In genomic region chr17:30021708-30022317, GRCh38 we compare ENCODE assay signal across 9 cellular contexts.
DNase-seq lines count a peak whose midpoint lies in the region; ATAC-seq, FAIRE-seq and TF ChIP-seq lines count a peak whose summit lies in the region.
"Had no signal": no experiment of that assay in that cellular context is flagged by ENCODE, and none has a peak within 500 bp of the region (broad histone marks: within the 10 kb centered on the region; RNA-seq: fewer than 3 reads in every experiment).

No MANE protein-coding gene starts in this region.

- POLR2A ChIA-PET in PC-3 (lab: Charles Lee; ENCODE audit: unreplicated experiment), result no interaction called here

- CTCF ChIA-PET in PC-3 (lab: Charles Lee), result interaction anchor here (0.6 kb wide), 2 partner anchors 64 to 201 kb away, joined by 4 to 11 read pairs; no protein-coding TSS in a partner anchor

- WGBS in body of pancreas, 2 donors, result 17 to 25% methylated on average over 4 of the region's 4 CpGs
- WGBS in stomach, 5 donors, result 22 to 30% (median 25%) methylated on average over 4 of the region's 4 CpGs

- intact Hi-C loops in PC-3 (cut with micrococcal nuclease) (loop anchor here (1.0 to 5.0 kb wide), 3 partner anchors 71 to 215 kb away; no protein-coding TSS in a partner anchor), body of pancreas (cut with DNase I) (loop anchor here (10.0 kb wide), 1 partner anchor 217 kb away; no protein-coding TSS in a partner anchor), kidney (cut with DNase I) (no loop called here), stomach (cut with DNase I; ENCODE audit: low total_unique reads) (no loop called here)

- H3K9me2 ChIP-seq in PC-3 (replicated peaks; ENCODE audit: low read length), result no peaks in the 10 kb centered on the region

- BruUV-seq in PC-3 (replicated peaks; lab: Mats Ljungman, UMichigan), result no TSS peak

- no peak for ATAC-seq in PC-3
- no peak for ATAC-seq in body of pancreas
- no peak for ATAC-seq in GM18498 (IDR thresholded peaks at IDR 0.05; ENCODE audit: unreplicated experiment)

- no peaks in the 10 kb centered on the region for H3K27me3 ChIP-seq in PC-3 (ENCODE audit: low read length)
- H3K27me3 ChIP-seq in body of pancreas, result no peaks in the 10 kb centered on the region
- H3K27me3 ChIP-seq in stomach, result no peaks in the 10 kb centered on the region
- H3K27me3 ChIP-seq: BLaER1 treated with 17β-estradiol and CSF1 and Interleukin-3, amounts not matched to agents 10 nM and 100 nM had no signal

- DNase-seq in NCI-H1092 treated with DMSO at 0.1 percent for 48 hours (lab: John Stamatoyannopoulos, UW) (peak; percentile 61), NCI-H1092 (lab: John Stamatoyannopoulos, UW) (no peak), HuH-7.5 (ENCODE audit: low spot score) (peak; percentile 23), PC-3 (peak; percentile 54), body of pancreas (peak; percentile 20 to 60 (median 42)), kidney (no peak), stomach (peak; percentile 31)

- H3K9ac ChIP-seq in PC-3 (ENCODE audit: low read length) (no peak overlapping the region), kidney (ENCODE audit: low read length in 2 of 2) (no peak overlapping the region)
- H3K9ac ChIP-seq: BLaER1 treated with 17β-estradiol and CSF1 and Interleukin-3, amounts not matched to agents 10 nM and 100 nM had no signal

- H3K4me1 ChIP-seq in PC-3 (ENCODE audit: insufficient read depth, low read length), result no peaks in the 10 kb centered on the region
- H3K4me1 ChIP-seq in body of pancreas, result no peaks in the 10 kb centered on the region
- no peaks in the 10 kb centered on the region for H3K4me1 ChIP-seq in kidney (ENCODE audit: control insufficient read depth in 1 of 2, insufficient read depth in 1 of 2, low read depth in 1 of 2, low read length in 2 of 2)
- H3K4me1 ChIP-seq in stomach, result peaks cover 0 to 4% (median 0%) of the 10 kb centered on the region in 4 donors
- H3K4me1 ChIP-seq: BLaER1 treated with 17β-estradiol and CSF1 and Interleukin-3, amounts not matched to agents 10 nM and 100 nM had no signal

- H4K20me1 ChIP-seq in PC-3 (ENCODE audit: low read length), result no peaks in the 10 kb centered on the region
- H4K20me1 ChIP-seq: BLaER1 treated with 17β-estradiol and CSF1 and Interleukin-3, amounts not matched to agents 10 nM and 100 nM had no signal

- H2AFZ ChIP-seq in PC-3 (ENCODE audit: low read length), result no peak overlapping the region

- peak; percentile 76 for TF ChIP-seq CTCF in PC-3 (conservative IDR thresholded peaks at IDR 0.05; ENCODE audit: low read depth, low read length)
- peak; percentile 49 to 80 (median 66) for TF ChIP-seq CTCF in body of pancreas (IDR thresholded peaks at IDR 0.05)
- peak; percentile 63 for TF ChIP-seq CTCF in kidney (IDR thresholded peaks at IDR 0.05; ENCODE audit: borderline replicate concordance, extremely low read depth, insufficient read depth)
- peak in 5 of 7 experiments; percentile 21 to 68 (median 66) for TF ChIP-seq CTCF in stomach (IDR thresholded peaks at IDR 0.05)

- no peak for FAIRE-seq in kidney (lab: Jason Lieb, UNC)

- H3K4me3 ChIP-seq in PC-3 (ENCODE audit: low read length) (no peak overlapping the region), body of pancreas (no peak overlapping the region), kidney (ENCODE audit: low read length in 2 of 2) (no peak overlapping the region), stomach (no peak overlapping the region)
- H3K4me3 ChIP-seq: BLaER1 treated with 17β-estradiol and CSF1 and Interleukin-3, amounts not matched to agents 10 nM and 100 nM had no signal

- peak overlapping the region; percentile 48; the same call in 1 of the 2 replicates for H3K4me2 ChIP-seq in PC-3 (ENCODE audit: low read length)
- H3K4me2 ChIP-seq: BLaER1 treated with 17β-estradiol and CSF1 and Interleukin-3, amounts not matched to agents 10 nM and 100 nM had no signal

- no peaks in the 10 kb centered on the region for H3K36me3 ChIP-seq in PC-3 (ENCODE audit: low read depth, low read length)
- H3K36me3 ChIP-seq in body of pancreas (replicated peaks in 1 of 2; ENCODE audit: insufficient read depth in 1 of 2, low read depth in 2 of 2), result no peaks in the 10 kb centered on the region
- no peaks in the 10 kb centered on the region for H3K36me3 ChIP-seq in kidney (ENCODE audit: control insufficient read depth in 1 of 2, insufficient read depth in 2 of 2, low read length in 2 of 2)
- H3K36me3 ChIP-seq in stomach, result no peaks in the 10 kb centered on the region
- H3K36me3 ChIP-seq: BLaER1 treated with 17β-estradiol and CSF1 and Interleukin-3, amounts not matched to agents 10 nM and 100 nM had no signal

- H3K79me2 ChIP-seq in PC-3 (ENCODE audit: low read length), result no peaks in the 10 kb centered on the region

- H3K9me3 ChIP-seq in PC-3 (ENCODE audit: low read length) (no peaks in the 10 kb centered on the region), body of pancreas (no peaks in the 10 kb centered on the region), kidney (ENCODE audit: control insufficient read depth in 1 of 2, low read length in 2 of 2) (no peaks in the 10 kb centered on the region), stomach (no peaks in the 10 kb centered on the region)
- H3K9me3 ChIP-seq: BLaER1 treated with 17β-estradiol and CSF1 and Interleukin-3, amounts not matched to agents 10 nM and 100 nM had no signal

- H3K27ac ChIP-seq in PC-3 (ENCODE audit: low read length) (no peak overlapping the region), body of pancreas (no peak overlapping the region), kidney (ENCODE audit: low read depth in 2 of 2, low read length in 2 of 2) (no peak overlapping the region), stomach (no peak overlapping the region)
- H3K27ac ChIP-seq: BLaER1 treated with 17β-estradiol and CSF1 and Interleukin-3, amounts not matched to agents 10 nM and 100 nM had no signal

- TF ChIP-seq POLR2A in body of pancreas (IDR thresholded peaks at IDR 0.05) (no peak), stomach (IDR thresholded peaks at IDR 0.05) (no peak)

- no peak for TF ChIP-seq EP300 in stomach (IDR thresholded peaks at IDR 0.05)

- no peaks in the 10 kb centered on the region for H3F3A ChIP-seq in PC-3 (ENCODE audit: low read length, unreplicated experiment)

Comparison
In these comparisons a context has a peak if more than half of its experiments do, and no peak if none do; other contexts are left out.
1. DNase-seq: peak in NCI-H1092 treated with DMSO at 0.1 percent for 48 hours (single experiment), HuH-7.5 (single experiment), PC-3 (single experiment), body of pancreas (4 of 4) and stomach (single experiment); none in NCI-H1092 (single experiment) and kidney (single experiment).
2. intact Hi-C loops: an anchor here in PC-3 (1.0 to 5.0 kb wide) and body of pancreas (10.0 kb wide); none called in kidney and stomach.
3. Peak in every context shown above with its lines, with median percentiles within 50 percentile points of each other: CTCF ChIP-seq.